In the genomic region with DNA sequence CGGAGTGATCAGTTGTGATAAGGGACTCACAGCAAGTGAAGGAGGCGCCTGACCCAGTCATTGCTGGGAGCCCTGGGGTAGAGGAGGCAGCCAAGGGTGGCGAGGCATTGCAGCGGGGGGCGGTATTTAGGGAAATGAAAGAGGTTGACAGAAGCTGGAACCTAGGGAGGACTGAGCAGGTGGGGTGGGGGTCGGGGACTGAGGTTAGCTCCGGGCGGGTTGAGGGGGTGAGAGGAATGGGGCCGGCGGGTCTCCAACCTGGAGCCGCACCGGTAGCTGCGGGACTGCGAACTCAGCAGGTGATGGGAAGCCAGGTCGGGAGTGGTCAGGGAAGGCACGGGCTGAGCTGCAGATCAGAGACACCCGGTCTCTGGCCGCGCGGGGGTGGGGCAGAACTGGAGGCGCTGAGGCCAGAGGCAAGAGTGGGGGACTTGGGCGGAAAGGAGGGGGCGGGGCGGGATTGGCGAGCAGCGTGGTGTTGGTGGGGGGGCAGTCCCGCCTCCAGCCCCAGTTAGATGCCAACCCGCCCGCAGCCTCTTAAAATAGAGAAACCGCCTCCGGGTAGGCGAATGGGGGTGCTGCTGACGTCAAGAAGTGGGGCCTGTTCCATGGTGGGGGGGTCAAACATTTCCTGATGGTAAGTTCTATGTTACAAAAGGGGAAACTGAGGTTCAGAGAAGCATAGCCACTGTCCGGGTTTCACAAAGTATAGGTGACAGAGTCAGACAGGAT, we compare ENCODE assay signal across 1 cellular context.
A peak's percentile ranks its signal among the peaks of the same experiment; 100 is the strongest.
TF ChIP-seq lines count a peak whose summit lies in the region.

No MANE protein-coding gene starts in this region.

TF ChIP-seq in K562, 482 proteins besides CTCF, POLR2A, EP300 and RAD21 (continued from another document):
- TF ChIP-seq, protein P1, sequence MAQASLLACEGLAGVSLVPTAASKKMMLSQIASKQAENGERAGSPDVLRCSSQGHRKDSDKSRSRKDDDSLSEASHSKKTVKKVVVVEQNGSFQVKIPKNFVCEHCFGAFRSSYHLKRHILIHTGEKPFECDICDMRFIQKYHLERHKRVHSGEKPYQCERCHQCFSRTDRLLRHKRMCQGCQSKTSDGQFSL (CRISPR knock-in tag; IDR thresholded peaks at IDR 0.05) = no peak; the same call in 1 of the 2 replicates
- TF ChIP-seq, protein P1 (tag; IDR thresholded peaks at IDR 0.05) = 0 out of 4 replicates have a peak, but pooled peaks of 1 of the 2 experiments have one; percentile 46
- TF ChIP-seq MEF2A (IDR thresholded peaks at IDR 0.05; ENCODE audit: control insufficient read depth, low read depth, low read length) = no peak
- TF ChIP-seq ZNF134 (CRISPR knock-in tag; conservative IDR thresholded peaks at IDR 0.05) = 0 out of 2 replicates have a peak, but pooled peaks have one; percentile 4
- TF ChIP-seq, protein P2, sequence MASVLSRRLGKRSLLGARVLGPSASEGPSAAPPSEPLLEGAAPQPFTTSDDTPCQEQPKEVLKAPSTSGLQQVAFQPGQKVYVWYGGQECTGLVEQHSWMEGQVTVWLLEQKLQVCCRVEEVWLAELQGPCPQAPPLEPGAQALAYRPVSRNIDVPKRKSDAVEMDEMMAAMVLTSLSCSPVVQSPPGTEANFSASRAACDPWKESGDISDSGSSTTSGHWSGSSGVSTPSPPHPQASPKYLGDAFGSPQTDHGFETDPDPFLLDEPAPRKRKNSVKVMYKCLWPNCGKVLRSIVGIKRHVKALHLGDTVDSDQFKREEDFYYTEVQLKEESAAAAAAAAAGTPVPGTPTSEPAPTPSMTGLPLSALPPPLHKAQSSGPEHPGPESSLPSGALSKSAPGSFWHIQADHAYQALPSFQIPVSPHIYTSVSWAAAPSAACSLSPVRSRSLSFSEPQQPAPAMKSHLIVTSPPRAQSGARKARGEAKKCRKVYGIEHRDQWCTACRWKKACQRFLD (CRISPR knock-in tag; IDR thresholded peaks at IDR 0.05) = 0 out of 2 replicates have a peak, but pooled peaks have one; percentile 24
- peak; percentile 87; the same call in 1 of the 2 replicates for TF ChIP-seq ZKSCAN8 (CRISPR knock-in tag; IDR thresholded peaks at IDR 0.05)
- TF ChIP-seq TBP (optimal IDR thresholded peaks at IDR 0.05; ENCODE audit: low read depth, low read length) = peak; percentile 37
- TF ChIP-seq RBFOX2 (IDR thresholded peaks at IDR 0.05; ENCODE audit: low read depth, low read length) = peak; percentile 29; the same call in 1 of the 2 replicates
- TF ChIP-seq HSF4 (CRISPR knock-in tag; IDR thresholded peaks at IDR 0.05; ENCODE audit: borderline replicate concordance) = no peak
- TF ChIP-seq, protein P3, sequence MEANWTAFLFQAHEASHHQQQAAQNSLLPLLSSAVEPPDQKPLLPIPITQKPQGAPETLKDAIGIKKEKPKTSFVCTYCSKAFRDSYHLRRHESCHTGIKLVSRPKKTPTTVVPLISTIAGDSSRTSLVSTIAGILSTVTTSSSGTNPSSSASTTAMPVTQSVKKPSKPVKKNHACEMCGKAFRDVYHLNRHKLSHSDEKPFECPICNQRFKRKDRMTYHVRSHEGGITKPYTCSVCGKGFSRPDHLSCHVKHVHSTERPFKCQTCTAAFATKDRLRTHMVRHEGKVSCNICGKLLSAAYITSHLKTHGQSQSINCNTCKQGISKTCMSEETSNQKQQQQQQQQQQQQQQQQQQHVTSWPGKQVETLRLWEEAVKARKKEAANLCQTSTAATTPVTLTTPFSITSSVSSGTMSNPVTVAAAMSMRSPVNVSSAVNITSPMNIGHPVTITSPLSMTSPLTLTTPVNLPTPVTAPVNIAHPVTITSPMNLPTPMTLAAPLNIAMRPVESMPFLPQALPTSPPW (CRISPR knock-in tag; IDR thresholded peaks at IDR 0.05) = peak; percentile 38
- 0 out of 4 replicates have a peak, but pooled peaks of 1 of the 2 experiments have one; percentile 32 for TF ChIP-seq HDAC1 (IDR thresholded peaks at IDR 0.05)
- peak; percentile 13; the same call in 1 of the 2 replicates for TF ChIP-seq BCOR (IDR thresholded peaks at IDR 0.05)
- TF ChIP-seq, protein P4, sequence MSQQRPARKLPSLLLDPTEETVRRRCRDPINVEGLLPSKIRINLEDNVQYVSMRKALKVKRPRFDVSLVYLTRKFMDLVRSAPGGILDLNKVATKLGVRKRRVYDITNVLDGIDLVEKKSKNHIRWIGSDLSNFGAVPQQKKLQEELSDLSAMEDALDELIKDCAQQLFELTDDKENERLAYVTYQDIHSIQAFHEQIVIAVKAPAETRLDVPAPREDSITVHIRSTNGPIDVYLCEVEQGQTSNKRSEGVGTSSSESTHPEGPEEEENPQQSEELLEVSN (IDR thresholded peaks at IDR 0.05; ENCODE audit: borderline replicate concordance in 1 of 2, extremely low read depth in 1 of 2, insufficient read depth in 1 of 2, insufficient read length in 1 of 2, low read depth in 1 of 2, low read length in 1 of 2, poor library complexity in 1 of 2, severe bottlenecking in 1 of 2) = peak in 1 of 2 experiments; percentile 3
- TF ChIP-seq EGR1 (conservative IDR thresholded peaks at IDR 0.05) = peak; percentile 62
- no peak for TF ChIP-seq POU5F1 (IDR thresholded peaks at IDR 0.05; ENCODE audit: borderline replicate concordance, low read depth, low read length, partially characterized antibody)
- TF ChIP-seq, protein P5, sequence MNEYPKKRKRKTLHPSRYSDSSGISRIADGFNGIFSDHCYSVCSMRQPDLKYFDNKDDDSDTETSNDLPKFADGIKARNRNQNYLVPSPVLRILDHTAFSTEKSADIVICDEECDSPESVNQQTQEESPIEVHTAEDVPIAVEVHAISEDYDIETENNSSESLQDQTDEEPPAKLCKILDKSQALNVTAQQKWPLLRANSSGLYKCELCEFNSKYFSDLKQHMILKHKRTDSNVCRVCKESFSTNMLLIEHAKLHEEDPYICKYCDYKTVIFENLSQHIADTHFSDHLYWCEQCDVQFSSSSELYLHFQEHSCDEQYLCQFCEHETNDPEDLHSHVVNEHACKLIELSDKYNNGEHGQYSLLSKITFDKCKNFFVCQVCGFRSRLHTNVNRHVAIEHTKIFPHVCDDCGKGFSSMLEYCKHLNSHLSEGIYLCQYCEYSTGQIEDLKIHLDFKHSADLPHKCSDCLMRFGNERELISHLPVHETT (CRISPR knock-in tag; conservative IDR thresholded peaks at IDR 0.05 in 1 of 2, IDR thresholded peaks at IDR 0.05 in 1 of 2) = no peak
